9 cellular contexts compared by ENCODE assay signal in the genomic region with DNA sequence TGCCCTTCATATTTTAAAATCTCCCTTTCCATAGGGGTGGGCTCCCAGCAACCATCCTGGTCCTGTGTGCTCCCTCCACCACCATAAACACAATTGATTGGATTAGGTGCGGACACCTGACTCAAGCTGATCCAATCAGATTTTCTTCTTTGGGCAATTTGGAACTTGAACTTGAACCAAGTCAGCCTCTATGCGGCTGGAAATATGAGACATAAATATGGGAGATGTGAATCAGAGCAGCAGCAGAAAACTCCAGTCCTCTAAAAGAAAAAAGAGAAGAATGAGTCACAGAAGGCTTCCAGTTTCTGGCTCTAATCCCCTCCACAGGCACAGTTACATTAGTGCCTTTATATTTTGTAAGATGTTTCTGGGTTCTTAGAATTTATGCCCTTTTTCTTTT.
DNase-seq lines count a peak whose midpoint lies in the region; ATAC-seq and TF ChIP-seq lines count a peak whose summit lies in the region.
"Had no signal": no experiment of that assay in that cellular context is flagged by ENCODE, and none has a peak within 500 bp of the region (broad histone marks: within the 10 kb centered on the region; RNA-seq: fewer than 3 reads in every experiment).

No MANE protein-coding gene starts in this region.

- H3K27me3 ChIP-seq in MG63 (no peaks in the 10 kb centered on the region), mammary epithelial cell (ENCODE audit: insufficient read depth, low read length) (no peaks in the 10 kb centered on the region), rectal smooth muscle tissue (ENCODE audit: control insufficient read depth, insufficient read depth, low read length) (no peaks in the 10 kb centered on the region), right atrium auricular region (no peaks in the 10 kb centered on the region)

- TF ChIP-seq CTCF in mammary epithelial cell (conservative IDR thresholded peaks at IDR 0.05 in 1 of 2, IDR thresholded peaks at IDR 0.05 in 1 of 2; ENCODE audit: extremely low read depth in 1 of 2, insufficient read depth in 1 of 2, low read depth in 1 of 2, low read length in 2 of 2) (no peak), right atrium auricular region (IDR thresholded peaks at IDR 0.05) (no peak)

- ATAC-seq in HG03097 (IDR thresholded peaks at IDR 0.05; ENCODE audit: low FRiP score, unreplicated experiment): no peak
- ATAC-seq: Right ventricle myocardium inferior had no signal

- H3K9ac ChIP-seq in mammary epithelial cell (ENCODE audit: insufficient read depth, low read length): no peak overlapping the region
- no peak overlapping the region for H3K9ac ChIP-seq in rectal smooth muscle tissue (ENCODE audit: low read length)

- H3K4me3 ChIP-seq in MG63: no peak overlapping the region
- no peak overlapping the region for H3K4me3 ChIP-seq in mammary epithelial cell (replicated peaks in 1 of 3; ENCODE audit: insufficient read depth in 1 of 3, low read depth in 2 of 3, low read length in 3 of 3)
- no peak overlapping the region for H3K4me3 ChIP-seq in rectal smooth muscle tissue (ENCODE audit: low read length)
- H3K4me3 ChIP-seq in right atrium auricular region: no peak overlapping the region

- DNase-seq in EL (peak; percentile 67), MG63 (peak; percentile 71), mammary epithelial cell (peak; percentile 77), right atrium auricular region (ENCODE audit: low spot score) (no peak), NCI-H1417 (lab: John Stamatoyannopoulos, UW) (no peak)
- DNase-seq: dermis blood vessel endothelial cell had no signal

- H3K4me1 ChIP-seq in mammary epithelial cell (ENCODE audit: insufficient read depth, low read length) (peaks cover 37% of the 10 kb centered on the region), rectal smooth muscle tissue (ENCODE audit: control insufficient read depth, insufficient read depth, low read length) (peaks cover 19% of the 10 kb centered on the region), right atrium auricular region (peaks cover 0 to 2% of the 10 kb centered on the region in 2 donors)

- H3K4me2 ChIP-seq in mammary epithelial cell (ENCODE audit: insufficient read depth, low read depth, low read length): no peak overlapping the region

- BruUV-seq in mammary epithelial cell (replicated peaks; lab: Mats Ljungman, UMichigan): no TSS peak

- CTCF ChIA-PET in mammary epithelial cell (lab: Charles Lee; ENCODE audit: low non-redundant PET): no interaction called here

- no peaks in the 10 kb centered on the region for H3K79me2 ChIP-seq in mammary epithelial cell (ENCODE audit: insufficient read depth, low read length)

- no peaks in the 10 kb centered on the region for H4K20me1 ChIP-seq in mammary epithelial cell (ENCODE audit: insufficient read depth, low read length)

- no peak overlapping the region for H3K27ac ChIP-seq in mammary epithelial cell (ENCODE audit: insufficient read depth, low read depth, low read length)
- peak overlapping the region; percentile 67 for H3K27ac ChIP-seq in rectal smooth muscle tissue (ENCODE audit: low read depth, low read length)
- H3K27ac ChIP-seq in right atrium auricular region: no peak overlapping the region

- in situ Hi-C loops in mammary epithelial cell (cut with MboI; ENCODE audit: low sequenced_read_pairs in 2 of 2): no loop called here

- dilution Hi-C loops in mammary epithelial cell (cut with HindIII; ENCODE audit: low sequenced_read_pairs): no loop called here

- intact Hi-C loops in mammary epithelial cell (cut with micrococcal nuclease): loop anchor here (10.0 kb wide), 2 partner anchors 81 to 121 kb away; no protein-coding TSS in a partner anchor

- WGBS in mammary epithelial cell (ENCODE audit: low coverage, missing lambda C conversion rate): 62% methylated on average over 2 of the region's 2 CpGs

- 0 out of 2 replicates have a peak, but pooled peaks cover 2% of the 10 kb centered on the region for H3K9me3 ChIP-seq in MG63
- H3K9me3 ChIP-seq in mammary epithelial cell (replicated peaks; ENCODE audit: insufficient read depth, low read length): no peaks in the 10 kb centered on the region
- H3K9me3 ChIP-seq in right atrium auricular region: no peaks in the 10 kb centered on the region

- no peak overlapping the region for H2AFZ ChIP-seq in mammary epithelial cell (ENCODE audit: low read depth, low read length)

- H3K36me3 ChIP-seq in MG63 (no peaks in the 10 kb centered on the region), mammary epithelial cell (ENCODE audit: insufficient read depth, low read length) (no peaks in the 10 kb centered on the region), rectal smooth muscle tissue (ENCODE audit: control insufficient read depth, insufficient read depth, low read length) (no peaks in the 10 kb centered on the region), right atrium auricular region (no peaks in the 10 kb centered on the region)

Comparison
In these comparisons a context has a peak if more than half of its experiments do, and no peak if none do; other contexts are left out.
1. DNase-seq: peak in EL (single experiment), MG63 (single experiment) and mammary epithelial cell (single experiment); none in right atrium auricular region (single experiment) and NCI-H1417 (0 of 3).